ENCODE assay signal across 12 cellular contexts in genomic region chr12:110234197-110235154, GRCh38. TPM values are rescaled to one million over a fixed set of nuclear protein-coding genes. Genes with fewer than 3 reads are reported as not detected.
DNase-seq lines count a peak whose midpoint lies in the region; ATAC-seq and TF ChIP-seq lines count a peak whose summit lies in the region.
"Had no signal": no experiment of that assay in that cellular context is flagged by ENCODE, and none has a peak within 500 bp of the region (broad histone marks: within the 10 kb centered on the region; RNA-seq: fewer than 3 reads in every experiment).

No MANE protein-coding gene starts in this region.

- no peak for TF ChIP-seq CTCF in heart right ventricle (IDR thresholded peaks at IDR 0.05)

- peaks cover 0 to 28% (median 22%) of the 10 kb centered on the region in 9 donors for H3K4me1 ChIP-seq in heart right ventricle
- H3K4me1 ChIP-seq in skeletal muscle tissue (ENCODE audit: control insufficient read depth in 3 of 3, insufficient read depth in 3 of 3, low read length in 3 of 3), result peaks cover 7 to 13% (median 10%) of the 10 kb centered on the region in 3 donors

- H3K27me3 ChIP-seq in heart right ventricle (no peaks in the 10 kb centered on the region), skeletal muscle tissue (ENCODE audit: control insufficient read depth in 3 of 3, insufficient read depth in 3 of 3, low read length in 3 of 3) (no peaks in the 10 kb centered on the region)

- DNase-seq in HCEC 1CT (peak; percentile 34), SK-MEL-5 (ENCODE audit: low read depth, low spot score) (peak; percentile 65), heart right ventricle (no peak), COLO668 (lab: John Stamatoyannopoulos, UW; ENCODE audit: unreplicated experiment) (no peak), posterior vena cava (ENCODE audit: low spot score) (no peak), NCI-H146 treated with DMSO at 0.1 percent for 48 hours (lab: John Stamatoyannopoulos, UW; ENCODE audit: unreplicated experiment) (no peak)
- DNase-seq: activated naive CD4-positive, alpha-beta T cell treated with anti-CD3 and anti-CD28 coated beads, Interleukin-2, amount 50 U/mL, for 16 hours; DMS79 treated with DMSO at 0.1 percent for 48 hours; NCI-H2029 treated with DMSO at 0.1 percent for 48 hours; SHP77 had no signal

- ATAC-seq in heart right ventricle (peak in 5 of 8 donors; percentile 39 to 58 (median 45)), GM21526 (IDR thresholded peaks at IDR 0.05; ENCODE audit: low FRiP score, unreplicated experiment) (no peak)

- H3K9me3 ChIP-seq in heart right ventricle, result no peaks in the 10 kb centered on the region
- no peaks in the 10 kb centered on the region for H3K9me3 ChIP-seq in skeletal muscle tissue (ENCODE audit: control insufficient read depth in 3 of 3, low read length in 3 of 3)

- peak overlapping the region in 1 of 10 donors; percentile 4 for H3K4me3 ChIP-seq in heart right ventricle
- no peak overlapping the region for H3K4me3 ChIP-seq in skeletal muscle tissue (ENCODE audit: low read length in 3 of 3)

- H3K9ac ChIP-seq in skeletal muscle tissue (ENCODE audit: low read depth in 1 of 3, low read length in 3 of 3), result no peak overlapping the region

- no peaks in the 10 kb centered on the region for H3K36me3 ChIP-seq in heart right ventricle
- no peaks in the 10 kb centered on the region for H3K36me3 ChIP-seq in skeletal muscle tissue (ENCODE audit: control insufficient read depth in 3 of 3, insufficient read depth in 3 of 3, low read length in 3 of 3)

- H3K27ac ChIP-seq in heart right ventricle (peak overlapping the region; percentile 18 to 76 (median 64)), skeletal muscle tissue (ENCODE audit: low read depth, low read length) (peak overlapping the region; percentile 55)

- in situ Hi-C loops in SK-MEL-5 (cut with HindIII; ENCODE audit: low pct_unique_long_range_greater_than_20kb, low sequenced_read_pairs), result no loop called here

- intact Hi-C loops in heart right ventricle (cut with DNase I), result no loop called here
- intact Hi-C loops in posterior vena cava (cut with DNase I), result no loop called here

- WGBS in heart right ventricle, 2 donors, result 26 to 29% methylated on average over 6 of the region's 6 CpGs

RNA-seq across cellular contexts. Expression of gene ATP2A2, which starts 46.6 kb away (rescaled TPM):
- total RNA-seq in SK-MEL-5 (2014; rRNA removed; shearing (Covaris generic)), result 131 and 141 TPM in 2 replicates
- polyA plus RNA-seq in SK-MEL-5 (2015; cell fraction: cytosol; rRNA removed), result 252 and 330 TPM in 2 replicates
- 253 and 317 TPM in 2 replicates for polyA plus RNA-seq in SK-MEL-5 (2015; cell fraction: nucleus; rRNA removed)
- total RNA-seq in heart right ventricle (1,000 to 10,000 TPM; 1,003 to 4,750 (median 1,632) TPM), skeletal muscle tissue (515 TPM), posterior vena cava (100 to 1,000 TPM; 222 to 263 TPM)
- polyA plus RNA-seq in heart right ventricle, result 100 to 1,000 TPM; 316 to 678 TPM

Comparison
In these comparisons a context has a peak if more than half of its experiments do, and no peak if none do; other contexts are left out.
1. DNase-seq: peak in HCEC 1CT (single experiment) and SK-MEL-5 (single experiment); none in heart right ventricle (0 of 2), COLO668 (single experiment), posterior vena cava (single experiment) and NCI-H146 treated with DMSO at 0.1 percent for 48 hours (single experiment).